In genomic region chr4:1873291-1873690, GRCh38 we compare ENCODE assay signal across 10 cellular contexts. TPM values are rescaled to one million over a fixed set of nuclear protein-coding genes. Genes with fewer than 3 reads are reported as not detected.
DNase-seq lines count a peak whose midpoint lies in the region; ATAC-seq and TF ChIP-seq lines count a peak whose summit lies in the region.
"Had no signal": no experiment of that assay in that cellular context is flagged by ENCODE, and none has a peak within 500 bp of the region (broad histone marks: within the 10 kb centered on the region; RNA-seq: fewer than 3 reads in every experiment).

No MANE protein-coding gene starts in this region.

- peaks cover 11 to 27% of the 10 kb centered on the region in 2 donors for H3K4me1 ChIP-seq in left lung

- H3K4me3 Mint-ChIP-seq in HFFc6, result peak overlapping the region; percentile 94
- H3K4me3 Mint-ChIP-seq in activated T-cell treated with anti-CD3 and anti-CD28 coated beads, Interleukin-2, amount 50 U/mL, for 72 hours, result peak overlapping the region; percentile 96 to 98
- H3K4me3 Mint-ChIP-seq: dendritic cell treated with granulocyte-macrophage colony-stimulating factor and Interleukin-4, amounts not matched to agents 40 ng/mL and 50 ng/mL, for 4 days had no signal

- H3K4me3 ChIP-seq in AG04450 (ENCODE audit: low read depth, low read length) (peak overlapping the region; percentile 76), left lung (no peak overlapping the region)
- H3K4me3 ChIP-seq: vagina had no signal

- H3K27me3 ChIP-seq in AG04450 (ENCODE audit: control insufficient read depth, insufficient read depth, low read length) (no peaks in the 10 kb centered on the region), left lung (no peaks in the 10 kb centered on the region)
- H3K27me3 ChIP-seq: vagina had no signal

- H3K9me3 Mint-ChIP-seq in HFFc6, result no peaks in the 10 kb centered on the region
- H3K9me3 Mint-ChIP-seq in activated T-cell treated with anti-CD3 and anti-CD28 coated beads, Interleukin-2, amount 50 U/mL, for 72 hours, result no peaks in the 10 kb centered on the region
- H3K9me3 Mint-ChIP-seq: dendritic cell treated with granulocyte-macrophage colony-stimulating factor and Interleukin-4, amounts not matched to agents 40 ng/mL and 50 ng/mL, for 4 days had no signal

- ATAC-seq in activated T-cell treated with anti-CD3 and anti-CD28 coated beads, Interleukin-2, amount 50 U/mL, for 72 hours (replicated peaks in 1 of 2), result no peak
- ATAC-seq in left lung (no peak), GM18867 (IDR thresholded peaks at IDR 0.05; ENCODE audit: unreplicated experiment) (no peak)

- peaks cover 21% of the 10 kb centered on the region for H3K36me3 Mint-ChIP-seq in HFFc6 (ENCODE audit: low read depth)
- peaks cover 4 to 9% of the 10 kb centered on the region in 2 donors for H3K36me3 Mint-ChIP-seq in activated T-cell treated with anti-CD3 and anti-CD28 coated beads, Interleukin-2, amount 50 U/mL, for 72 hours (ENCODE audit: insufficient read depth in 2 of 2)

- H3K4me1 Mint-ChIP-seq in HFFc6 (ENCODE audit: low read depth), result peaks cover 57% of the 10 kb centered on the region
- peaks cover 63% of the 10 kb centered on the region for H3K4me1 Mint-ChIP-seq in activated T-cell treated with anti-CD3 and anti-CD28 coated beads, Interleukin-2, amount 50 U/mL, for 72 hours (ENCODE audit: low read depth)

- H3K27ac Mint-ChIP-seq in HFFc6, result peak overlapping the region; percentile 94
- H3K27ac Mint-ChIP-seq in activated T-cell treated with anti-CD3 and anti-CD28 coated beads, Interleukin-2, amount 50 U/mL, for 72 hours, result peak overlapping the region; percentile 92
- H3K27ac Mint-ChIP-seq: dendritic cell treated with granulocyte-macrophage colony-stimulating factor and Interleukin-4, amounts not matched to agents 40 ng/mL and 50 ng/mL, for 4 days had no signal

- H3K9me3 ChIP-seq in AG04450 (ENCODE audit: control insufficient read depth, insufficient read depth, low read length) (no peaks in the 10 kb centered on the region), left lung (no peaks in the 10 kb centered on the region)
- H3K9me3 ChIP-seq: vagina had no signal

- H3K36me3 ChIP-seq in left lung, result no peaks in the 10 kb centered on the region
- H3K36me3 ChIP-seq: vagina had no signal

- CTCF ChIA-PET in AG04450 (lab: Charles Lee), result no interaction called here

- DNase-seq in AG04450 (ENCODE audit: low read depth, low spot score) (no peak), HFFc6 (no peak), left lung (no peak), pons (ENCODE audit: low spot score) (no peak), NCI-H1105 (lab: John Stamatoyannopoulos, UW) (no peak), AG08396 (ENCODE audit: low spot score) (no peak)
- DNase-seq in activated T-cell treated with anti-CD3 and anti-CD28 coated beads, Interleukin-2, amount 50 U/mL, for 72 hours, result no peak

- intact Hi-C loops in left lung (cut with DNase I), result no loop called here

- no peaks in the 10 kb centered on the region for H3K27me3 Mint-ChIP-seq in HFFc6 (ENCODE audit: insufficient read depth)
- no peaks in the 10 kb centered on the region for H3K27me3 Mint-ChIP-seq in activated T-cell treated with anti-CD3 and anti-CD28 coated beads, Interleukin-2, amount 50 U/mL, for 72 hours (ENCODE audit: low read depth)

- POLR2A ChIA-PET in AG04450 (lab: Yijun Ruan, JAX), result interaction anchor here (0.7 to 1.1 kb wide), 4 partner anchors 12 to 65 kb away, joined by 3 to 4 read pairs (median 3); no protein-coding TSS in a partner anchor

- H3K27ac ChIP-seq in AG04450 (ENCODE audit: low read depth, low read length) (no peak overlapping the region), left lung (peak overlapping the region; percentile 23 to 47)
- H3K27ac ChIP-seq: vagina had no signal

- TF ChIP-seq CTCF in AG04450 (IDR thresholded peaks at IDR 0.05; ENCODE audit: low read depth, low read length) (no peak), HFFc6 (IDR thresholded peaks at IDR 0.05) (no peak), left lung (IDR thresholded peaks at IDR 0.05) (no peak)

RNA-seq across cellular contexts. Expression of gene NSD2, which starts 2.1 kb away (rescaled TPM):
- 23.7 and 26.4 TPM in 2 replicates for polyA plus RNA-seq in AG04450 (2011; rRNA removed)
- 77.9 and 94.9 TPM in 2 replicates for polyA minus RNA-seq in AG04450 (2011; rRNA and poly(A)+ RNA removed)
- total RNA-seq in HFFc6 (2021; fragmentation: NEBNext Ultra II Directional; extraction: Animal tissue kit (Norgen Biotek cat#: 25700)), result 100 to 1,000 TPM in 4 of 6 experiments, 10 to 100 TPM in 2; 65.2 to 121 (median 109) TPM
- 100 to 1,000 TPM; 232 to 268 TPM for total RNA-seq in activated T-cell treated with anti-CD3 and anti-CD28 coated beads, Interleukin-2, amount 50 U/mL, for 72 hours
- 10 to 100 TPM; 53.6 to 60.0 TPM for total RNA-seq in left lung

RNA-seq across cellular contexts. Expression of gene LETM1, which starts 17.3 kb away (rescaled TPM):
- polyA plus RNA-seq in AG04450 (2011; rRNA removed), result 11.9 and 15.2 TPM in 2 replicates
- 32.8 and 36.0 TPM in 2 replicates for polyA minus RNA-seq in AG04450 (2011; rRNA and poly(A)+ RNA removed)
- total RNA-seq in HFFc6 (2021; fragmentation: NEBNext Ultra II Directional; extraction: Animal tissue kit (Norgen Biotek cat#: 25700)), result 10 to 100 TPM; 47.4 to 64.0 (median 53.3) TPM
- total RNA-seq in activated T-cell treated with anti-CD3 and anti-CD28 coated beads, Interleukin-2, amount 50 U/mL, for 72 hours, result 10 to 100 TPM; 28.2 to 40.3 TPM
- total RNA-seq in left lung, result 10 to 100 TPM; 40.8 to 52.3 TPM
